In genomic region chr1:155934933-155935590, GRCh38 we compare ENCODE assay signal across 8 cellular contexts. TPM values are rescaled to one million over a fixed set of nuclear protein-coding genes. Genes with fewer than 3 reads are reported as not detected.
DNase-seq lines count a peak whose midpoint lies in the region; ATAC-seq and TF ChIP-seq lines count a peak whose summit lies in the region.

No MANE protein-coding gene starts in this region.

- 80 to 85% (median 83%) methylated on average over 24 of the region's 24 CpGs for WGBS in heart left ventricle, 4 donors

- ATAC-seq in heart left ventricle (no peak), left cardiac atrium (no peak), GM19452 (IDR thresholded peaks at IDR 0.05; ENCODE audit: unreplicated experiment) (no peak)

- TF ChIP-seq CTCF in heart left ventricle (IDR thresholded peaks at IDR 0.05) (no peak), WERI-Rb-1 (IDR thresholded peaks at IDR 0.05; ENCODE audit: low read depth, low read length) (no peak), vagina (IDR thresholded peaks at IDR 0.05) (no peak)

- DNase-seq in heart left ventricle (no peak), left cardiac atrium (no peak), WERI-Rb-1 (peak; percentile 61), vagina (ENCODE audit: extremely low spot score in 2 of 2) (no peak), Kasumi-1 (lab: John Stamatoyannopoulos, UW) (no peak)
- no peak for DNase-seq in activated CD8-positive, alpha-beta memory T cell treated with anti-CD3 and anti-CD28 coated beads, Interleukin-2, amount 50 U/mL, for 4 hours

- H3K9me3 ChIP-seq in heart left ventricle (no peaks in the 10 kb centered on the region), WERI-Rb-1 (ENCODE audit: severe bottlenecking) (no peaks in the 10 kb centered on the region), vagina (no peaks in the 10 kb centered on the region)

- H3K27me3 ChIP-seq in heart left ventricle (no peaks in the 10 kb centered on the region), WERI-Rb-1 (ENCODE audit: insufficient read depth, low read depth, severe bottlenecking) (no peaks in the 10 kb centered on the region), layer of hippocampus (ENCODE audit: control insufficient read depth, insufficient read depth, low read length) (no peaks in the 10 kb centered on the region), vagina (no peaks in the 10 kb centered on the region)

- H3K4me3 ChIP-seq in heart left ventricle (peak overlapping the region; percentile 26 to 96 (median 76)), WERI-Rb-1 (ENCODE audit: low read depth, low read length) (peak overlapping the region; percentile 72), vagina (peak overlapping the region; percentile 85 to 95)

- peaks cover 0 to 36% (median 32%) of the 10 kb centered on the region in 9 donors for H3K36me3 ChIP-seq in heart left ventricle
- H3K36me3 ChIP-seq in WERI-Rb-1 = peaks cover 41% of the 10 kb centered on the region
- H3K36me3 ChIP-seq in vagina = peaks cover 0 to 24% of the 10 kb centered on the region in 2 donors

- peaks cover 25 to 64% (median 49%) of the 10 kb centered on the region in 12 donors for H3K4me1 ChIP-seq in heart left ventricle
- peaks cover 48% of the 10 kb centered on the region for H3K4me1 ChIP-seq in vagina

- H3K27ac ChIP-seq in heart left ventricle (peak overlapping the region; percentile 80 to 96 (median 92)), WERI-Rb-1 (peak overlapping the region; percentile 89), layer of hippocampus (ENCODE audit: low read depth, low read length) (peak overlapping the region; percentile 82), vagina (peak overlapping the region; percentile 79)

- no peak for TF ChIP-seq POLR2A in heart left ventricle (IDR thresholded peaks at IDR 0.05)
- TF ChIP-seq POLR2A in vagina (IDR thresholded peaks at IDR 0.05) = no peak

- intact Hi-C loops in heart left ventricle (cut with DNase I) (loop anchor here in 4 of 10 donors (2.0 to 10.0 kb wide), 4 partner anchors 44 to 130 kb away; partner anchors contain the start of genes LAMTOR2 (in 2 of the 4), UBQLN4 (in 2 of the 4), ARHGEF2 (in 1 of the 4) and GON4L (in 1 of the 4)), left cardiac atrium (cut with DNase I) (no loop called here), vagina (cut with DNase I) (no loop called here)

RNA-seq across cellular contexts. Expression of gene KHDC4, which starts 0.8 kb away (rescaled TPM):
- 10 to 100 TPM; 16.9 to 28.0 (median 22.6) TPM for total RNA-seq in heart left ventricle
- polyA plus RNA-seq in heart left ventricle = 10 to 100 TPM; 17.4 to 19.1 TPM
- 10 to 100 TPM; 21.0 to 27.8 TPM for total RNA-seq in left cardiac atrium
- total RNA-seq in vagina = 47.6 TPM

RNA-seq across cellular contexts. Expression of gene RXFP4, which starts 6.4 kb away (rescaled TPM):
- total RNA-seq in heart left ventricle (not detected), left cardiac atrium (not detected), vagina (not detected)
- polyA plus RNA-seq in heart left ventricle = under 1 TPM in 1 of 2 donors, not detected in 1; 0.07 TPM

RNA-seq across cellular contexts. Expression of gene RIT1, which starts 23.9 kb away (rescaled TPM):
- 10 to 100 TPM; 15.1 to 33.3 (median 20.0) TPM for total RNA-seq in heart left ventricle
- 10 to 100 TPM in 1 of 2 donors, 1 to 10 TPM in 1; 8.1 to 20.1 TPM for polyA plus RNA-seq in heart left ventricle
- 10 to 100 TPM; 23.1 to 26.1 TPM for total RNA-seq in left cardiac atrium
- total RNA-seq in vagina = 38.3 TPM

RNA-seq across cellular contexts. Expression of gene ARHGEF2, which starts 43.3 kb away (rescaled TPM):
- total RNA-seq in heart left ventricle = 10 to 100 TPM; 34.7 to 98.6 (median 61.6) TPM
- polyA plus RNA-seq in heart left ventricle = 10 to 100 TPM; 23.9 to 28.8 TPM
- total RNA-seq in left cardiac atrium = 10 to 100 TPM; 63.4 to 70.8 TPM
- total RNA-seq in vagina = 76.4 TPM
